8 cellular contexts compared by ENCODE assay signal in the genomic region with DNA sequence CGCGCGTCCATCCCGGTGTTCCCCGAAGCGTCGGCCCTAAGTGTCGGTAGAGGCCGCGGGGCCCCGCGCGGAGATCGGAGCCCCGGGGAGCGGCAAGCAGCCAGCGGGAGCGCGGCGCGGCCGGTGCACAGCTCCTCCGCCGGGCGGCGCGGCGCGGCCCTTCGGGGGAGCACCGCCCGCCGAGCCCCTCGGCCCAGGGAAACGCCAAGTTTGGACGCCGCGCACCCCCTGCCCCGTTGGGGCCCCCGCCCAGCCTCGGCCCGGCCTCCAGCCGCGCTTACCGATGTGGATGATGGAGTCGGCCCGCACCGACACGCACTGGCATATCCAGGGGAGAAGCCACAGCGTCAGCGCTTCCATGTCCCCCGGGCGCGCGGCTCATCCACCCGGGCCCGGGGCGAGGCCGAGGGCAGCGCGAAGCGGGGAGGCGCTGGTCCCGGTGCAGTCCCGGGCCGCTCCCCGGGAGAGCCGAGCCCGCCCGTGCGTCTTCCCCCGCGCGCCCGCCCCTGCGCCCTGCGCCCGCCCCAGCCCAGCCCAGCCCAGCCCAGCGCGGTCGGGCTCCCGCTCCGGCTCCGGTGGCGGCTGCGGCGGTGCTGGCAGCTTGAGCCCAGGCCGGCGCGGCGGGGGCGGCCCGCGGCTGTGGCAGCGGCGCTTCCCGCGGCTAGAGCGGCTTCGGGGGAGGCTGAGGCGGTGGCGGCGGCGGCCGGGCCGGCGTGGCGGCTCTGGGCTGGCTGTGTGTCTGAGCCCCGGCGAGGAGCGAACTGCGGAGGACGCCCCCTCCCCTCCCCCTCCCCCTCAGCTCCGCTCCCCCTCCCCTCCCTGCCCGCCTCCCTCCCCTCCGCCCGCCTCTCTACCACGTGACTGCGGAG. TPM values are rescaled to one million over a fixed set of nuclear protein-coding genes. Genes with fewer than 3 reads are reported as not detected.
DNase-seq lines count a peak whose midpoint lies in the region; ATAC-seq and TF ChIP-seq lines count a peak whose summit lies in the region.

A gene (minus strand): TSS at position 763 of the 869 bp plus-strand sequence.

- H3K4me3 ChIP-seq in gastroesophageal sphincter: peak within 1 kb of the TSS; percentile 23 to 62

- peaks cover 0 to 48% (median 22%) of the 10 kb centered on the region in 3 donors for H3K4me1 ChIP-seq in gastroesophageal sphincter

- H3K27ac ChIP-seq in gastroesophageal sphincter: no peak within 1 kb of the TSS

- TF ChIP-seq CTCF in GM10266 (IDR thresholded peaks at IDR 0.05; ENCODE audit: control insufficient read depth, insufficient read depth, low read depth, missing control alignments) (peak; percentile 8), gastroesophageal sphincter (IDR thresholded peaks at IDR 0.05) (no peak), neural crest cell (conservative IDR thresholded peaks at IDR 0.05) (peak; percentile 28)

- no peaks in the 10 kb centered on the region for H3K9me3 ChIP-seq in gastroesophageal sphincter

- ATAC-seq in HG02885 (IDR thresholded peaks at IDR 0.05; ENCODE audit: poor library complexity, unreplicated experiment) (peak; percentile 30), gastroesophageal sphincter (peak; percentile 68)

- no CpG with 5 or more reads among the region's 119 CpGs for WGBS in gastroesophageal sphincter (ENCODE audit: low coverage in 1 of 2), 2 donors

- H3K27me3 Mint-ChIP-seq in neural crest cell (ENCODE audit: low read depth): peaks cover 88% of the 10 kb centered on the region

- no peak within 1 kb of the TSS for H3K27ac Mint-ChIP-seq in neural crest cell (ENCODE audit: unreplicated experiment)

- H3K36me3 ChIP-seq in gastroesophageal sphincter: no peaks in the 10 kb centered on the region

- no peaks in the 10 kb centered on the region for H3K9me3 Mint-ChIP-seq in neural crest cell

- peaks cover 88% of the 10 kb centered on the region for H3K27me3 ChIP-seq in gastroesophageal sphincter

- TF ChIP-seq POLR2A in gastroesophageal sphincter (IDR thresholded peaks at IDR 0.05): no peak

- peak within 1 kb of the TSS; percentile 88 for H3K4me3 Mint-ChIP-seq in neural crest cell

- DNase-seq in GM10266 (ENCODE audit: extremely low spot score): peak; percentile 74
- peak; percentile 34 for DNase-seq in activated CD4-positive, CD25-positive, alpha-beta regulatory T cell treated with anti-CD3 and anti-CD28 coated beads, Interleukin-2, amount 50 U/mL, for 72 hours
- DNase-seq in neural crest cell (ENCODE audit: low read depth, low spot score): no peak
- no peak for DNase-seq in NCI-H2029 (lab: John Stamatoyannopoulos, UW)
- DNase-seq in dedifferentiated amniotic fluid mesenchymal stem cell (ENCODE audit: extremely low spot score): no peak
- DNase-seq in DMS79 (lab: John Stamatoyannopoulos, UW): no peak

- TF ChIP-seq EP300 in gastroesophageal sphincter (IDR thresholded peaks at IDR 0.05): no peak

- H3K4me1 Mint-ChIP-seq in neural crest cell: peaks cover 12% of the 10 kb centered on the region

- H3K36me3 Mint-ChIP-seq in neural crest cell (ENCODE audit: low read depth): no peaks in the 10 kb centered on the region

RNA-seq across cellular contexts. Expression of the gene that starts here (rescaled TPM):
- total RNA-seq in gastroesophageal sphincter (1 to 10 TPM; 1.2 to 2.7 (median 1.7) TPM), neural crest cell (1.1 and 1.2 TPM in 2 replicates)

Comparison
In these comparisons a context has a peak if more than half of its experiments do, and no peak if none do; other contexts are left out.
1. DNase-seq: peak in GM10266 (single experiment) and activated CD4-positive, CD25-positive, alpha-beta regulatory T cell treated with anti-CD3 and anti-CD28 coated beads, Interleukin-2, amount 50 U/mL, for 72 hours (single experiment); none in neural crest cell (single experiment), NCI-H2029 (single experiment), dedifferentiated amniotic fluid mesenchymal stem cell (single experiment) and DMS79 (single experiment).
2. CTCF ChIP-seq: peak in GM10266 (single experiment) and neural crest cell (single experiment); none in gastroesophageal sphincter (0 of 4).